In the genomic region with DNA sequence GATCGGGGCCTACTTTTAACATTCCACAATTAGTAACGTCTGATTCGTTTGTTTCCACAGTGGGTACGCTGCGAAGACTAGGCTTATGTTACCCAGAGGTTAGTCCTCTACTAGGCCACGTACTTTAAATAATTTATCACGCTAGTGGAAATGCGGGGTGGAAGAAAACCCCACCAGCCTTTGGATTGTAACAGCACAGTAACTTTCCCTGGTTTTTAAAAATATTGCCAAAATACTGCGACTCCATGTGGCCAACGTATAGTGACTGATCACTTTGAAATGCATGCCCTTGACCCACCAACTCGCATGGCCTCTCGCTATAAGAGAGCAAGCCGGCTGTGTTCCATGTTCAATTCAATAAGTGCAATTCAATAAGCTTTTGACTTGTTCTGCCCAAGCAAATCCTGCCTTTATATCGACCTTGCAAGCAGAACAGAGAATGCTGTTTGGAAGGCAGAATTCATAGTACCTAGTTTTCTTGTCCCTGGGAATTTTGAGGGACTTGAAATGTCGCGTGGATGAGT, we compare ENCODE assay signal across 8 cellular contexts. TPM values are rescaled to one million over a fixed set of nuclear protein-coding genes. Genes with fewer than 3 reads are reported as not detected.
DNase-seq lines count a peak whose midpoint lies in the region; ATAC-seq and TF ChIP-seq lines count a peak whose summit lies in the region.

No MANE protein-coding gene starts in this region.

- peak overlapping the region; percentile 97 to 99 for H3K27ac ChIP-seq in right atrium auricular region
- peak overlapping the region; percentile 88 to 99 (median 98) for H3K27ac ChIP-seq in stomach

- H3K4me3 Mint-ChIP-seq in activated T-helper 17 cell treated with anti-CD3 and anti-CD28 coated beads, Interleukin-2, amount 50 U/mL, for 72 hours, result peak overlapping the region; percentile 100
- H3K4me3 Mint-ChIP-seq in immature natural killer cell, result peak overlapping the region; percentile 92 to 99 (median 93)

- intact Hi-C loops in cardiac septum (cut with DNase I) (loop anchor here (2.0 to 5.0 kb wide), 2 partner anchors 51 to 311 kb away; a partner anchor contains a TSS), stomach (cut with DNase I; ENCODE audit: low total_unique reads) (no loop called here)

- H3K36me3 ChIP-seq in right atrium auricular region (no peaks in the 10 kb centered on the region), stomach (no peaks in the 10 kb centered on the region)

- H3K36me3 Mint-ChIP-seq in activated T-helper 17 cell treated with anti-CD3 and anti-CD28 coated beads, Interleukin-2, amount 50 U/mL, for 72 hours (ENCODE audit: low read depth), result peaks cover 22% of the 10 kb centered on the region
- H3K36me3 Mint-ChIP-seq in immature natural killer cell, result peaks cover 0 to 3% (median 0%) of the 10 kb centered on the region in 3 donors

- WGBS in stomach, 5 donors, result 26 to 38% (median 33%) methylated on average over 16 of the region's 16 CpGs

- H3K27me3 ChIP-seq in right atrium auricular region (no peaks in the 10 kb centered on the region), stomach (no peaks in the 10 kb centered on the region)

- ATAC-seq in activated T-helper 17 cell treated with anti-CD3 and anti-CD28 coated beads, Interleukin-2, amount 50 U/mL, for 72 hours (replicated peaks), result no peak

- DNase-seq in right atrium auricular region (ENCODE audit: low spot score) (no peak), cardiac septum (ENCODE audit: low spot score) (no peak), immature natural killer cell (no peak), stomach (no peak), GM03348 (ENCODE audit: low spot score) (no peak), NCI-H345 (lab: John Stamatoyannopoulos, UW) (no peak), T1000 (lab: John Stamatoyannopoulos, UW) (no peak)

- H3K27me3 Mint-ChIP-seq in activated T-helper 17 cell treated with anti-CD3 and anti-CD28 coated beads, Interleukin-2, amount 50 U/mL, for 72 hours, result no peaks in the 10 kb centered on the region
- H3K27me3 Mint-ChIP-seq in immature natural killer cell (ENCODE audit: low read depth in 3 of 3), result peaks cover 22 to 25% (median 23%) of the 10 kb centered on the region in 3 donors

- H3K4me1 Mint-ChIP-seq in activated T-helper 17 cell treated with anti-CD3 and anti-CD28 coated beads, Interleukin-2, amount 50 U/mL, for 72 hours, result peaks cover 10% of the 10 kb centered on the region
- peaks cover 33 to 44% of the 10 kb centered on the region in 2 donors for H3K4me1 Mint-ChIP-seq in immature natural killer cell

- no peaks in the 10 kb centered on the region for H3K9me3 ChIP-seq in right atrium auricular region
- H3K9me3 ChIP-seq in stomach, result no peaks in the 10 kb centered on the region

- TF ChIP-seq POLR2A in stomach (IDR thresholded peaks at IDR 0.05), result no peak

- TF ChIP-seq CTCF in right atrium auricular region (IDR thresholded peaks at IDR 0.05) (no peak), stomach (IDR thresholded peaks at IDR 0.05) (no peak)

- peaks cover 0 to 29% of the 10 kb centered on the region in 2 donors for H3K4me1 ChIP-seq in right atrium auricular region
- H3K4me1 ChIP-seq in stomach, result peaks cover 13 to 40% (median 27%) of the 10 kb centered on the region in 4 donors

- peak overlapping the region; percentile 80 to 81 for H3K4me3 ChIP-seq in right atrium auricular region
- peak overlapping the region; percentile 57 to 87 (median 72) for H3K4me3 ChIP-seq in stomach

- TF ChIP-seq EP300 in stomach (IDR thresholded peaks at IDR 0.05), result no peak

- peak overlapping the region; percentile 97 for H3K27ac Mint-ChIP-seq in activated T-helper 17 cell treated with anti-CD3 and anti-CD28 coated beads, Interleukin-2, amount 50 U/mL, for 72 hours
- peak overlapping the region; percentile 98 to 99 (median 99) for H3K27ac Mint-ChIP-seq in immature natural killer cell

- H3K9me3 Mint-ChIP-seq in activated T-helper 17 cell treated with anti-CD3 and anti-CD28 coated beads, Interleukin-2, amount 50 U/mL, for 72 hours, result no peaks in the 10 kb centered on the region
- peaks cover 0 to 3% (median 0%) of the 10 kb centered on the region in 6 donors for H3K9me3 Mint-ChIP-seq in immature natural killer cell

RNA-seq across cellular contexts. Expression of a gene that starts 0.9 kb away (rescaled TPM):
- total RNA-seq in right atrium auricular region, result 10 to 100 TPM; 14.6 to 17.1 TPM
- total RNA-seq in cardiac septum, result 18.0 TPM
- total RNA-seq in activated T-helper 17 cell treated with anti-CD3 and anti-CD28 coated beads, Interleukin-2, amount 50 U/mL, for 72 hours, result 10 to 100 TPM; 33.9 to 38.0 TPM
- polyA plus RNA-seq in immature natural killer cell, result 10 to 100 TPM; 10.5 to 26.3 (median 20.7) TPM
- 10 to 100 TPM in 3 of 5 donors, 1 to 10 TPM in 2; 2.0 to 73.5 (median 10.7) TPM for total RNA-seq in stomach
- polyA plus RNA-seq in stomach, result 1 to 10 TPM; 4.7 to 7.9 (median 5.4) TPM
